7 cellular contexts compared by ENCODE assay signal in the genomic region with DNA sequence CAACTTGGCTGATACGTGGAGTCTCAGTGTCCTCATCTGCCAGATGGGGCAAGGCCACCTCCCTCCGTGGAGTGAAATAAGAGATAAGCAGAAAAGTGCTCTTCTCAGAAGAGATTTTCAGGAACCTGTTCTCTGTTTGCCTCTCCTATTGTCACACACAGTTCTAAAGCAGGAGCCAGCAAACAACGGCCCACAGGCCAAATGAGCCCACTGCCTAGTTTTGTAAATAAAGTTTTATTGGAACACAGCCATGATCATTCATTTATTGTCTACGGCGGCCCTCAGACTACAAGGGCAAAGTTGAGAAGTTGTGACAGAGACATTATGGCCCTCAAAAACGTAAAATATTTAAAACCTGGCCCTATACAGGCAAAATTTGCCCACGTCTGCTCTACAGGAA.
"Had no signal": no experiment of that assay in that cellular context is flagged by ENCODE, and none has a peak within 500 bp of the region (broad histone marks: within the 10 kb centered on the region; RNA-seq: fewer than 3 reads in every experiment).

No MANE protein-coding gene starts in this region.

- H3K4me1 Mint-ChIP-seq: IgD-negative memory B cell had no signal

- H3K27ac ChIP-seq: HL-60, KMS-11 had no signal

- H3K9me3 Mint-ChIP-seq: IgD-negative memory B cell had no signal

- H3K4me2 ChIP-seq: KMS-11 had no signal

- H3K4me3 Mint-ChIP-seq: IgD-negative memory B cell had no signal

- H3K27me3 Mint-ChIP-seq: IgD-negative memory B cell had no signal

- DNase-seq: IMR-90, KBM-7, KG1 had no signal

- H3K27ac Mint-ChIP-seq: IgD-negative memory B cell had no signal

- FAIRE-seq: HTR-8/SVneo had no signal

- H3K9ac ChIP-seq: KMS-11 had no signal

- H3K36me3 Mint-ChIP-seq: IgD-negative memory B cell had no signal
